1 cellular context compared by ENCODE assay signal in the genomic region with DNA sequence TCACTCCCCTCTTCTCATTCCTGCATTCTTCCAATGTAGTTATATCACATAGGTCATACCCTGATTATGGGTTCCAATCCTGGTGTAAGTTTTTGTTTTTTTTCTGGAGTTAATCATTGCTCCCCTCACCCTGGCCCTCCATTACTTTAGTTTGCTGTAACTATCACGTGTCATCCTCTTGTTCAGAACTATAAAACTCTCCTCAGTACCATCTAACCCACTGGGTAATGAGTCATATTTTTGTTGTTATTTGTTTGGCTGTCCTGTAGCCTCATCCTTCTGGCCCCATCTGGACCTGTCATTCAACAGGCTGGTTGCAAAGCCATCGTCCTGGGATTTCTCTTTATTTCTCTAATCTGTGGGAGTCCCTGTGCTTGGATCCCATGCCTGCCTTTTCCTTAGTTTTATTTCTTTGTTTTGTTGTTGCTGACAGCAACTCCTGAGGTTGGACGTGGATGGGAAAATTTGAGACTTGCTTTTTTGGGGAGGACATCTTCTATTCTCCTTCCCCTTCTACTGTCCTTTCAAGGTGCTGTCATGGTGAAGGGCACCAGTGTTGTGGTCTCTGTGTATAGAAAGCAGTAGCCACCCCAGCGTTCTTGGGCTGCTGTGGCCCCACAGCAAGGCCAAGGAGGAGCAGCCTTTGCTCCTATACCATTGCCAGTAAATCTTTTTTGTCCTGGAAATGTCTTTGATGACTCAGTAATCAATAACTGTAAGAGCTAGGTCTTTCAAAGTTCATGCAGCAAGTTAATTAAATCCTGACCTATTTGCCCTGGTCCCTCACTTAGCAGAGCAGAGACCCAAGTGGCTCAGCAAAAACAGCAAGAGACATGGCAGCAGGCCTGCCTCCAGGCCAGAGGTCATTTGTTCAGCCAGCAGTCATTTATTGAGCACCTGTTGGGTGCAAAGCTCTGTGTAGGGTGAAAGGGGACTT.
A peak's percentile ranks its signal among the peaks of the same experiment; 100 is the strongest.
TF ChIP-seq lines count a peak whose summit lies in the region.

No MANE protein-coding gene starts in this region.

TF ChIP-seq in HepG2, 621 proteins besides CTCF, POLR2A, EP300 and RAD21 (continued from another document and continues in another):
- TF ChIP-seq, protein P1, sequence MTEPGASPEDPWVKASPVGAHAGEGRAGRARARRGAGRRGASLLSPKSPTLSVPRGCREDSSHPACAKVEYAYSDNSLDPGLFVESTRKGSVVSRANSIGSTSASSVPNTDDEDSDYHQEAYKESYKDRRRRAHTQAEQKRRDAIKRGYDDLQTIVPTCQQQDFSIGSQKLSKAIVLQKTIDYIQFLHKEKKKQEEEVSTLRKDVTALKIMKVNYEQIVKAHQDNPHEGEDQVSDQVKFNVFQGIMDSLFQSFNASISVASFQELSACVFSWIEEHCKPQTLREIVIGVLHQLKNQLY (CRISPR knock-in tag; IDR thresholded peaks at IDR 0.05), result peak; percentile 81
- TF ChIP-seq, protein P2, sequence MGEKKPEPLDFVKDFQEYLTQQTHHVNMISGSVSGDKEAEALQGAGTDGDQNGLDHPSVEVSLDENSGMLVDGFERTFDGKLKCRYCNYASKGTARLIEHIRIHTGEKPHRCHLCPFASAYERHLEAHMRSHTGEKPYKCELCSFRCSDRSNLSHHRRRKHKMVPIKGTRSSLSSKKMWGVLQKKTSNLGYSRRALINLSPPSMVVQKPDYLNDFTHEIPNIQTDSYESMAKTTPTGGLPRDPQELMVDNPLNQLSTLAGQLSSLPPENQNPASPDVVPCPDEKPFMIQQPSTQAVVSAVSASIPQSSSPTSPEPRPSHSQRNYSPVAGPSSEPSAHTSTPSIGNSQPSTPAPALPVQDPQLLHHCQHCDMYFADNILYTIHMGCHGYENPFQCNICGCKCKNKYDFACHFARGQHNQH (CRISPR knock-in tag; IDR thresholded peaks at IDR 0.05), result peak; percentile 76; the same call in 1 of the 2 replicates
- no peak for TF ChIP-seq KLF9 (CRISPR knock-in tag; IDR thresholded peaks at IDR 0.05; ENCODE audit: low read depth)
- TF ChIP-seq ZNF761 (CRISPR knock-in tag; conservative IDR thresholded peaks at IDR 0.05), result 0 out of 2 replicates have a peak, but pooled peaks have one; percentile 63
- TF ChIP-seq, protein P3, sequence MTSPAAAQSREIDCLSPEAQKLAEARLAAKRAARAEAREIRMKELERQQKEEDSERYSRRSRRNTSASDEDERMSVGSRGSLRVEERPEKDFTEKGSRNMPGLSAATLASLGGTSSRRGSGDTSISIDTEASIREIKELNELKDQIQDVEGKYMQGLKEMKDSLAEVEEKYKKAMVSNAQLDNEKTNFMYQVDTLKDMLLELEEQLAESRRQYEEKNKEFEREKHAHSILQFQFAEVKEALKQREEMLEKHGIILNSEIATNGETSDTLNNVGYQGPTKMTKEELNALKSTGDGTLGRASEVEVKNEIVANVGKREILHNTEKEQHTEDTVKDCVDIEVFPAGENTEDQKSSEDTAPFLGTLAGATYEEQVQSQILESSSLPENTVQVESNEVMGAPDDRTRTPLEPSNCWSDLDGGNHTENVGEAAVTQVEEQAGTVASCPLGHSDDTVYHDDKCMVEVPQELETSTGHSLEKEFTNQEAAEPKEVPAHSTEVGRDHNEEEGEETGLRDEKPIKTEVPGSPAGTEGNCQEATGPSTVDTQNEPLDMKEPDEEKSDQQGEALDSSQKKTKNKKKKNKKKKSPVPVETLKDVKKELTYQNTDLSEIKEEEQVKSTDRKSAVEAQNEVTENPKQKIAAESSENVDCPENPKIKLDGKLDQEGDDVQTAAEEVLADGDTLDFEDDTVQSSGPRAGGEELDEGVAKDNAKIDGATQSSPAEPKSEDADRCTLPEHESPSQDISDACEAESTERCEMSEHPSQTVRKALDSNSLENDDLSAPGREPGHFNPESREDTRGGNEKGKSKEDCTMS (CRISPR knock-in tag; conservative IDR thresholded peaks at IDR 0.05), result no peak
- peak; percentile 54 for TF ChIP-seq NR2C2 (CRISPR knock-in tag; IDR thresholded peaks at IDR 0.05; ENCODE audit: borderline replicate concordance)
- peak; percentile 97 for TF ChIP-seq RARA (CRISPR knock-in tag; IDR thresholded peaks at IDR 0.05)
- TF ChIP-seq ESRRA (CRISPR knock-in tag; IDR thresholded peaks at IDR 0.05; ENCODE audit: low read depth), result peak; percentile 81
- TF ChIP-seq, protein P4, sequence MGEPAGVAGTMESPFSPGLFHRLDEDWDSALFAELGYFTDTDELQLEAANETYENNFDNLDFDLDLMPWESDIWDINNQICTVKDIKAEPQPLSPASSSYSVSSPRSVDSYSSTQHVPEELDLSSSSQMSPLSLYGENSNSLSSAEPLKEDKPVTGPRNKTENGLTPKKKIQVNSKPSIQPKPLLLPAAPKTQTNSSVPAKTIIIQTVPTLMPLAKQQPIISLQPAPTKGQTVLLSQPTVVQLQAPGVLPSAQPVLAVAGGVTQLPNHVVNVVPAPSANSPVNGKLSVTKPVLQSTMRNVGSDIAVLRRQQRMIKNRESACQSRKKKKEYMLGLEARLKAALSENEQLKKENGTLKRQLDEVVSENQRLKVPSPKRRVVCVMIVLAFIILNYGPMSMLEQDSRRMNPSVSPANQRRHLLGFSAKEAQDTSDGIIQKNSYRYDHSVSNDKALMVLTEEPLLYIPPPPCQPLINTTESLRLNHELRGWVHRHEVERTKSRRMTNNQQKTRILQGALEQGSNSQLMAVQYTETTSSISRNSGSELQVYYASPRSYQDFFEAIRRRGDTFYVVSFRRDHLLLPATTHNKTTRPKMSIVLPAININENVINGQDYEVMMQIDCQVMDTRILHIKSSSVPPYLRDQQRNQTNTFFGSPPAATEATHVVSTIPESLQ (CRISPR knock-in tag; conservative IDR thresholded peaks at IDR 0.05), result no peak
- TF ChIP-seq, protein P5, sequence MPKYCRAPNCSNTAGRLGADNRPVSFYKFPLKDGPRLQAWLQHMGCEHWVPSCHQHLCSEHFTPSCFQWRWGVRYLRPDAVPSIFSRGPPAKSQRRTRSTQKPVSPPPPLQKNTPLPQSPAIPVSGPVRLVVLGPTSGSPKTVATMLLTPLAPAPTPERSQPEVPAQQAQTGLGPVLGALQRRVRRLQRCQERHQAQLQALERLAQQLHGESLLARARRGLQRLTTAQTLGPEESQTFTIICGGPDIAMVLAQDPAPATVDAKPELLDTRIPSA (CRISPR knock-in tag; IDR thresholded peaks at IDR 0.05; ENCODE audit: borderline replicate concordance), result no peak
- TF ChIP-seq SYNCRIP (IDR thresholded peaks at IDR 0.05; ENCODE audit: insufficient read depth, low read depth, low read length), result no peak
- TF ChIP-seq ZSCAN9 (CRISPR knock-in tag; IDR thresholded peaks at IDR 0.05; ENCODE audit: borderline replicate concordance), result peak; percentile 72; the same call in 1 of the 2 replicates
- TF ChIP-seq, protein P6, sequence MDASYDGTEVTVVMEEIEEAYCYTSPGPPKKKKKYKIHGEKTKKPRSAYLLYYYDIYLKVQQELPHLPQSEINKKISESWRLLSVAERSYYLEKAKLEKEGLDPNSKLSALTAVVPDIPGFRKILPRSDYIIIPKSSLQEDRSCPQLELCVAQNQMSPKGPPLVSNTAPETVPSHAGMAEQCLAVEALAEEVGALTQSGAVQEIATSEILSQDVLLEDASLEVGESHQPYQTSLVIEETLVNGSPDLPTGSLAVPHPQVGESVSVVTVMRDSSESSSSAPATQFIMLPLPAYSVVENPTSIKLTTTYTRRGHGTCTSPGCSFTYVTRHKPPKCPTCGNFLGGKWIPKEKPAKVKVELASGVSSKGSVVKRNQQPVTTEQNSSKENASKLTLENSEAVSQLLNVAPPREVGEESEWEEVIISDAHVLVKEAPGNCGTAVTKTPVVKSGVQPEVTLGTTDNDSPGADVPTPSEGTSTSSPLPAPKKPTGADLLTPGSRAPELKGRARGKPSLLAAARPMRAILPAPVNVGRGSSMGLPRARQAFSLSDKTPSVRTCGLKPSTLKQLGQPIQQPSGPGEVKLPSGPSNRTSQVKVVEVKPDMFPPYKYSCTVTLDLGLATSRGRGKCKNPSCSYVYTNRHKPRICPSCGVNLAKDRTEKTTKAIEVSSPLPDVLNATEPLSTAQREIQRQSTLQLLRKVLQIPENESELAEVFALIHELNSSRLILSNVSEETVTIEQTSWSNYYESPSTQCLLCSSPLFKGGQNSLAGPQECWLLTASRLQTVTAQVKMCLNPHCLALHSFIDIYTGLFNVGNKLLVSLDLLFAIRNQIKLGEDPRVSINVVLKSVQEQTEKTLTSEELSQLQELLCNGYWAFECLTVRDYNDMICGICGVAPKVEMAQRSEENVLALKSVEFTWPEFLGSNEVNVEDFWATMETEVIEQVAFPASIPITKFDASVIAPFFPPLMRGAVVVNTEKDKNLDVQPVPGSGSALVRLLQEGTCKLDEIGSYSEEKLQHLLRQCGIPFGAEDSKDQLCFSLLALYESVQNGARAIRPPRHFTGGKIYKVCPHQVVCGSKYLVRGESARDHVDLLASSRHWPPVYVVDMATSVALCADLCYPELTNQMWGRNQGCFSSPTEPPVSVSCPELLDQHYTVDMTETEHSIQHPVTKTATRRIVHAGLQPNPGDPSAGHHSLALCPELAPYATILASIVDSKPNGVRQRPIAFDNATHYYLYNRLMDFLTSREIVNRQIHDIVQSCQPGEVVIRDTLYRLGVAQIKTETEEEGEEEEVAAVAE (CRISPR knock-in tag; IDR thresholded peaks at IDR 0.05; ENCODE audit: borderline replicate concordance), result peak; percentile 28; the same call in 1 of the 2 replicates
- TF ChIP-seq, protein P7, sequence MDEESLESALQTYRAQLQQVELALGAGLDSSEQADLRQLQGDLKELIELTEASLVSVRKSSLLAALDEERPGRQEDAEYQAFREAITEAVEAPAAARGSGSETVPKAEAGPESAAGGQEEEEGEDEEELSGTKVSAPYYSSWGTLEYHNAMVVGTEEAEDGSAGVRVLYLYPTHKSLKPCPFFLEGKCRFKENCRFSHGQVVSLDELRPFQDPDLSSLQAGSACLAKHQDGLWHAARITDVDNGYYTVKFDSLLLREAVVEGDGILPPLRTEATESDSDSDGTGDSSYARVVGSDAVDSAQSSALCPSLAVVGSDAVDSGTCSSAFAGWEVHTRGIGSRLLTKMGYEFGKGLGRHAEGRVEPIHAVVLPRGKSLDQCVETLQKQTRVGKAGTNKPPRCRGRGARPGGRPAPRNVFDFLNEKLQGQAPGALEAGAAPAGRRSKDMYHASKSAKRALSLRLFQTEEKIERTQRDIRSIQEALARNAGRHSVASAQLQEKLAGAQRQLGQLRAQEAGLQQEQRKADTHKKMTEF (CRISPR knock-in tag; IDR thresholded peaks at IDR 0.05), result peak; percentile 69
- no peak for TF ChIP-seq PCBP1 (IDR thresholded peaks at IDR 0.05; ENCODE audit: borderline replicate concordance, low read depth, low read length)
- TF ChIP-seq, protein P8, sequence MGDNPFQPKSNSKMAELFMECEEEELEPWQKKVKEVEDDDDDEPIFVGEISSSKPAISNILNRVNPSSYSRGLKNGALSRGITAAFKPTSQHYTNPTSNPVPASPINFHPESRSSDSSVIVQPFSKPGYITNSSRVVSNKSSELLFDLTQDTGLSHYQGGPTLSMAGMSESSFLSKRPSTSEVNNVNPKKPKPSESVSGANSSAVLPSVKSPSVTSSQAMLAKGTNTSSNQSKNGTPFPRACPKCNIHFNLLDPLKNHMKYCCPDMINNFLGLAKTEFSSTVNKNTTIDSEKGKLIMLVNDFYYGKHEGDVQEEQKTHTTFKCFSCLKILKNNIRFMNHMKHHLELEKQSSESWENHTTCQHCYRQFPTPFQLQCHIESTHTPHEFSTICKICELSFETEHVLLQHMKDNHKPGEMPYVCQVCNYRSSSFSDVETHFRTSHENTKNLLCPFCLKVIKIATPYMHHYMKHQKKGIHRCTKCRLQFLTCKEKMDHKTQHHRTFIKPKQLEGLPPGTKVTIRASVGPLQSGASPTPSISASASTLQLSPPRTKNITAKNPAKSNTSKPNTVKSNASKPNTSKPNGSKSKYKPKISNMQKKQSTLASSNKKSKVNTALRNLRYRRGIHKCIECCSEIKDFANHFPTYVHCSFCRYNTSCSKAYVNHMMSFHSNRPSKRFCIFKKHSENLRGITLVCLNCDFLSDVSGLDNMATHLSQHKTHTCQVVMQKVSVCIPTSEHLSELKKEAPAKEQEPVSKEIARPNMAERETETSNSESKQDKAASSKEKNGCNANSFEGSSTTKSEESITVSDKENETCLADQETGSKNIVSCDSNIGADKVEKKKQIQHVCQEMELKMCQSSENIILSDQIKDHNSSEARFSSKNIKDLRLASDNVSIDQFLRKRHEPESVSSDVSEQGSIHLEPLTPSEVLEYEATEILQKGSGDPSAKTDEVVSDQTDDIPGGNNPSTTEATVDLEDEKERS (CRISPR knock-in tag; IDR thresholded peaks at IDR 0.05), result 0 out of 2 replicates have a peak, but pooled peaks have one; percentile 34
- no peak for TF ChIP-seq SOX6 (IDR thresholded peaks at IDR 0.05)
- TF ChIP-seq SOX6 (CRISPR knock-in tag; IDR thresholded peaks at IDR 0.05), result peak; percentile 85
- TF ChIP-seq, protein P9, sequence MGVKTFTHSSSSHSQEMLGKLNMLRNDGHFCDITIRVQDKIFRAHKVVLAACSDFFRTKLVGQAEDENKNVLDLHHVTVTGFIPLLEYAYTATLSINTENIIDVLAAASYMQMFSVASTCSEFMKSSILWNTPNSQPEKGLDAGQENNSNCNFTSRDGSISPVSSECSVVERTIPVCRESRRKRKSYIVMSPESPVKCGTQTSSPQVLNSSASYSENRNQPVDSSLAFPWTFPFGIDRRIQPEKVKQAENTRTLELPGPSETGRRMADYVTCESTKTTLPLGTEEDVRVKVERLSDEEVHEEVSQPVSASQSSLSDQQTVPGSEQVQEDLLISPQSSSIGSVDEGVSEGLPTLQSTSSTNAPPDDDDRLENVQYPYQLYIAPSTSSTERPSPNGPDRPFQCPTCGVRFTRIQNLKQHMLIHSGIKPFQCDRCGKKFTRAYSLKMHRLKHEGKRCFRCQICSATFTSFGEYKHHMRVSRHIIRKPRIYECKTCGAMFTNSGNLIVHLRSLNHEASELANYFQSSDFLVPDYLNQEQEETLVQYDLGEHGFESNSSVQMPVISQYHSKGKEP (CRISPR knock-in tag; IDR thresholded peaks at IDR 0.05), result no peak
- no peak for TF ChIP-seq MBD4 (IDR thresholded peaks at IDR 0.05; ENCODE audit: borderline replicate concordance, low read length)
- peak; percentile 54; the same call in 1 of the 2 replicates for TF ChIP-seq GFI1 (CRISPR knock-in tag; IDR thresholded peaks at IDR 0.05; ENCODE audit: borderline replicate concordance)
- no peak for TF ChIP-seq CENPT (CRISPR knock-in tag; IDR thresholded peaks at IDR 0.05; ENCODE audit: low read depth)
- TF ChIP-seq, protein P10, sequence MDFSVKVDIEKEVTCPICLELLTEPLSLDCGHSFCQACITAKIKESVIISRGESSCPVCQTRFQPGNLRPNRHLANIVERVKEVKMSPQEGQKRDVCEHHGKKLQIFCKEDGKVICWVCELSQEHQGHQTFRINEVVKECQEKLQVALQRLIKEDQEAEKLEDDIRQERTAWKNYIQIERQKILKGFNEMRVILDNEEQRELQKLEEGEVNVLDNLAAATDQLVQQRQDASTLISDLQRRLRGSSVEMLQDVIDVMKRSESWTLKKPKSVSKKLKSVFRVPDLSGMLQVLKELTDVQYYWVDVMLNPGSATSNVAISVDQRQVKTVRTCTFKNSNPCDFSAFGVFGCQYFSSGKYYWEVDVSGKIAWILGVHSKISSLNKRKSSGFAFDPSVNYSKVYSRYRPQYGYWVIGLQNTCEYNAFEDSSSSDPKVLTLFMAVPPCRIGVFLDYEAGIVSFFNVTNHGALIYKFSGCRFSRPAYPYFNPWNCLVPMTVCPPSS (IDR thresholded peaks at IDR 0.05), result no peak
- TF ChIP-seq FOXJ3 (CRISPR knock-in tag; IDR thresholded peaks at IDR 0.05; ENCODE audit: borderline replicate concordance), result no peak
- peak; percentile 16; the same call in 1 of the 2 replicates for TF ChIP-seq ZNF12 (CRISPR knock-in tag; IDR thresholded peaks at IDR 0.05)
- TF ChIP-seq, protein P11, sequence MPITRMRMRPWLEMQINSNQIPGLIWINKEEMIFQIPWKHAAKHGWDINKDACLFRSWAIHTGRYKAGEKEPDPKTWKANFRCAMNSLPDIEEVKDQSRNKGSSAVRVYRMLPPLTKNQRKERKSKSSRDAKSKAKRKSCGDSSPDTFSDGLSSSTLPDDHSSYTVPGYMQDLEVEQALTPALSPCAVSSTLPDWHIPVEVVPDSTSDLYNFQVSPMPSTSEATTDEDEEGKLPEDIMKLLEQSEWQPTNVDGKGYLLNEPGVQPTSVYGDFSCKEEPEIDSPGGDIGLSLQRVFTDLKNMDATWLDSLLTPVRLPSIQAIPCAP (CRISPR knock-in tag; IDR thresholded peaks at IDR 0.05; ENCODE audit: low read depth), result no peak
